In the genomic region with DNA sequence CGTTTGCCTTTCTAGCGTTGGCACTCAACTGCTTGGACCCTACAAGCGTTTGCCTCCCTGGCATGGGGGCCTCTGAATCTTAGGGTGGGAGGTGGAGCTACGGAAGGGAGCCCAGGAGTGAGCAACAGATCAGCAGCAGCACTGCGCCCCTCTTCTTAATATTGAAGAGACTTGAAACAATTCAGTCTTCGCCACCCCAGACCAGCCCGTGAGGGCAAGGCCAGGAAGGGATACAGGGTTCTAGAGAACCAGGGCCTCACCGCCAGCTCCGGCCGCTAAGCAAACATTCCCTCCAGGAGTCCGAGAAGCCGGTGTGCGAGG, we compare ENCODE assay signal across 9 cellular contexts. TPM values are rescaled to one million over a fixed set of nuclear protein-coding genes. Genes with fewer than 3 reads are reported as not detected.
DNase-seq lines count a peak whose midpoint lies in the region; ATAC-seq and TF ChIP-seq lines count a peak whose summit lies in the region.
"Had no signal": no experiment of that assay in that cellular context is flagged by ENCODE, and none has a peak within 500 bp of the region (broad histone marks: within the 10 kb centered on the region; RNA-seq: fewer than 3 reads in every experiment).

No MANE protein-coding gene starts in this region.

- H3K27me3 ChIP-seq in A673 (replicated peaks; ENCODE audit: insufficient read depth, low read depth, low read length, poor library complexity): peaks cover 44% of the 10 kb centered on the region
- no peaks in the 10 kb centered on the region for H3K27me3 ChIP-seq in endodermal cell (ENCODE audit: control insufficient read depth, insufficient read depth, low read length, poor library complexity, severe bottlenecking)

- peaks cover 5% of the 10 kb centered on the region for H3K36me3 Mint-ChIP-seq in endodermal cell (ENCODE audit: low read depth)
- H3K36me3 Mint-ChIP-seq in nephron progenitor cell (ENCODE audit: low read depth): peaks cover 8% of the 10 kb centered on the region

- ATAC-seq in HG03432 (IDR thresholded peaks at IDR 0.05; ENCODE audit: unreplicated experiment) (peak; percentile 28), HG02973 (IDR thresholded peaks at IDR 0.05; ENCODE audit: unreplicated experiment) (no peak), GM21526 (IDR thresholded peaks at IDR 0.05; ENCODE audit: low FRiP score, unreplicated experiment) (no peak)

- no peaks in the 10 kb centered on the region for H3K9me3 Mint-ChIP-seq in endodermal cell
- no peaks in the 10 kb centered on the region for H3K9me3 Mint-ChIP-seq in nephron progenitor cell

- H3K9me3 ChIP-seq in A673 (ENCODE audit: low read depth, low read length, poor library complexity, severe bottlenecking) (no peaks in the 10 kb centered on the region), endodermal cell (ENCODE audit: control insufficient read depth, low read length) (no peaks in the 10 kb centered on the region)

- 10 to 12% methylated on average over 9 to 13 of the region's 13 CpGs for WGBS in endodermal cell (ENCODE audit: insufficient coverage in 1 of 2, insufficient read length in 1 of 2), 2 experiments

- H3K27ac Mint-ChIP-seq in endodermal cell (peak overlapping the region; percentile 95), nephron progenitor cell (peak overlapping the region; percentile 95)

- H3K4me3 Mint-ChIP-seq in endodermal cell (peak overlapping the region; percentile 83), nephron progenitor cell (peak overlapping the region; percentile 89)

- H3K4me1 Mint-ChIP-seq in endodermal cell (peaks cover 44% of the 10 kb centered on the region), nephron progenitor cell (peaks cover 69% of the 10 kb centered on the region)

- CTCF ChIA-PET in A673 (lab: Charles Lee): interaction anchor here (0.7 kb wide), 1 partner anchor 826 kb away, joined by 3 read pairs; no protein-coding TSS in a partner anchor

- H3K36me3 ChIP-seq in A673 (ENCODE audit: insufficient read depth, low read length, poor library complexity, severe bottlenecking) (no peaks in the 10 kb centered on the region), endodermal cell (ENCODE audit: control insufficient read depth, insufficient read depth, low read length) (no peaks in the 10 kb centered on the region)

- POLR2A ChIA-PET in A673 (lab: Charles Lee; ENCODE audit: low non-redundant PET): interaction anchor here (0.5 kb wide), 1 partner anchor 1174 kb away, joined by 3 read pairs; no protein-coding TSS in a partner anchor

- TF ChIP-seq CTCF in A673 (conservative IDR thresholded peaks at IDR 0.05; ENCODE audit: low read depth, low read length) (no peak), endodermal cell (conservative IDR thresholded peaks at IDR 0.05) (no peak), nephron progenitor cell (IDR thresholded peaks at IDR 0.05) (no peak)

- intact Hi-C loops in A673 (cut with micrococcal nuclease; ENCODE audit: unreplicated experiment): no loop called here

- no peak overlapping the region for H3K27ac ChIP-seq in A673 (ENCODE audit: low read depth, low read length, poor library complexity, severe bottlenecking)
- peak overlapping the region; percentile 42 for H3K27ac ChIP-seq in endodermal cell (ENCODE audit: low read depth, low read length)

- H3K4me1 ChIP-seq in A673 (ENCODE audit: insufficient read depth, low read length, poor library complexity, severe bottlenecking) (peaks cover 14% of the 10 kb centered on the region), endodermal cell (ENCODE audit: control insufficient read depth, insufficient read depth, low read length) (peaks cover 10% of the 10 kb centered on the region)

- DNase-seq in A673 (ENCODE audit: low spot score) (no peak), endodermal cell (no peak), nephron progenitor cell (no peak), DMS 273 treated with DMSO at 0.1 percent for 48 hours (lab: John Stamatoyannopoulos, UW) (no peak)
- DNase-seq in activated effector memory CD4-positive, alpha-beta T cell treated with anti-CD3 and anti-CD28 coated beads, Interleukin-2, amount 50 U/mL, for 16 hours: no peak

- no TSS peak for BruUV-seq in A673 (replicated peaks; lab: Mats Ljungman, UMichigan)

- H3K9ac ChIP-seq in endodermal cell (ENCODE audit: extremely low read depth, low read length, poor library complexity, severe bottlenecking): peak overlapping the region; percentile 92

- H3K27me3 Mint-ChIP-seq in endodermal cell (ENCODE audit: insufficient read depth) (peaks cover 48% of the 10 kb centered on the region), nephron progenitor cell (ENCODE audit: low read depth, poor library complexity) (peaks cover 5% of the 10 kb centered on the region)

- H3K4me3 ChIP-seq in A673 (ENCODE audit: low read depth, low read length, poor library complexity, severe bottlenecking): peak overlapping the region; percentile 48
- peak overlapping the region; percentile 86 for H3K4me3 ChIP-seq in endodermal cell (ENCODE audit: low read length)

RNA-seq across cellular contexts. Expression of gene GPRC5C, which starts 1.5 kb away (rescaled TPM):
- total RNA-seq in A673 (2021) (0.57 TPM in 1 of 2 replicates, not detected in the other), endodermal cell (10 to 100 TPM; 57.0 to 73.4 TPM)
- 24.5 TPM for polyA plus RNA-seq in endodermal cell (2013, experiment 1 of 2)
- polyA plus RNA-seq in endodermal cell (2013, experiment 2 of 2): 23.3 TPM
- total RNA-seq: myocyte had no signal

RNA-seq across cellular contexts. Expression of gene CD300A, which starts 36.1 kb away (rescaled TPM):
- total RNA-seq in A673 (2021) (not detected in 2 replicates), endodermal cell (not detected)
- polyA plus RNA-seq in endodermal cell (2013, experiment 1 of 2): not detected
- not detected for polyA plus RNA-seq in endodermal cell (2013, experiment 2 of 2)
- total RNA-seq: myocyte had no signal

Comparison
In these comparisons a context has a peak if more than half of its experiments do, and no peak if none do; other contexts are left out.
1. RNA of gene GPRC5C, which starts 1.5 kb away (total RNA-seq): 57.0 to 73.4 TPM in endodermal cell; 0.57 TPM in A673; every median in the first group is over 10 times any median in the second.